ENCODE assay signal across 10 cellular contexts in the genomic region with DNA sequence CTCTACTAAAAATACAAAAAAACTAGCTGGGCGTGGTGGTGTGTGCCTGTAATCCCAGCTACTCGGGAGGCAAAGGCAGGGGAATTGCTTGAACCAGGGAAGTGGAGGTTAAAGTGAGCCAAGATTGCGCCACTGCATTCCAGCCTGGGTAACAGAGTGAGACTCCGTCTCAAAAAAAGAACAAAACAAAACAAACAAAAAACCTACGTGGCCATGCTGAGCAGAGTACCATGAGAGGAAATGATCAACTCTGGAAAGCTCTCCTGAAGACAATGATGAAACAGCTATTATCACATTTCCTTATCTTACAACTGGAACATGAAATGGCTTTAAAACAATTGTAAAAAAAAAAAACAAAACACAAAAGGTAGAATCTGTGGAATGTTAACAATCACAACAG.
DNase-seq lines count a peak whose midpoint lies in the region; ATAC-seq and TF ChIP-seq lines count a peak whose summit lies in the region.
"Had no signal": no experiment of that assay in that cellular context is flagged by ENCODE, and none has a peak within 500 bp of the region (broad histone marks: within the 10 kb centered on the region; RNA-seq: fewer than 3 reads in every experiment).

No MANE protein-coding gene starts in this region.

- H3K27ac ChIP-seq in HL-60 (replicated peaks) (peak overlapping the region; percentile 54), heart left ventricle (peak overlapping the region in 11 of 12 donors; percentile 30 to 84 (median 66)), smooth muscle cell (ENCODE audit: low read depth) (peak overlapping the region; percentile 100)

- H3K9me3 Mint-ChIP-seq in activated CD4-positive, alpha-beta T cell treated with anti-CD3 and anti-CD28 coated beads, Interleukin-2, amount 10 ng/mL, durations not matched to agents 7 days and 5 days, result no peaks in the 10 kb centered on the region
- H3K9me3 Mint-ChIP-seq: activated naive CD8-positive, alpha-beta T cell treated with anti-CD3 and anti-CD28 coated beads, Interleukin-2, amount 10 ng/mL, durations not matched to agents 7 days and 5 days had no signal

- H3K4me2 ChIP-seq in smooth muscle cell, result no peak overlapping the region

- CTCF ChIA-PET in activated CD4-positive, alpha-beta T cell treated with anti-CD3 and anti-CD28 coated beads, Interleukin-2, amount 10 ng/mL, durations not matched to agents 7 days and 5 days (lab: Charles Lee), result interaction anchor here (1.0 kb wide), 1 partner anchor 9 kb away, joined by 3 read pairs; no protein-coding TSS in a partner anchor

- H3K27me3 ChIP-seq in HL-60 (ENCODE audit: insufficient read depth, poor library complexity, severe bottlenecking) (no peaks in the 10 kb centered on the region), adipocyte (replicated peaks; ENCODE audit: control insufficient read depth, insufficient read depth, low read length) (no peaks in the 10 kb centered on the region), heart left ventricle (no peaks in the 10 kb centered on the region), smooth muscle cell (ENCODE audit: low read depth) (no peaks in the 10 kb centered on the region)

- H2AFZ ChIP-seq in smooth muscle cell (ENCODE audit: low read depth), result no peak overlapping the region

- H3K4me1 ChIP-seq in adipocyte (ENCODE audit: control insufficient read depth, insufficient read depth, low read length), result no peaks in the 10 kb centered on the region
- H3K4me1 ChIP-seq in heart left ventricle, result peaks cover 0 to 76% (median 14%) of the 10 kb centered on the region in 12 donors
- H3K4me1 ChIP-seq in smooth muscle cell (ENCODE audit: low read depth), result peaks cover 12% of the 10 kb centered on the region

- H3K9ac ChIP-seq in adipocyte (ENCODE audit: low read length) (no peak overlapping the region), smooth muscle cell (ENCODE audit: low read depth) (no peak overlapping the region)

- H3K36me3 ChIP-seq in adipocyte (ENCODE audit: control insufficient read depth, insufficient read depth, low read length, severe bottlenecking) (peaks cover 17% of the 10 kb centered on the region), heart left ventricle (peaks cover 0 to 64% (median 16%) of the 10 kb centered on the region in 9 donors), smooth muscle cell (ENCODE audit: low read depth) (peaks cover 6% of the 10 kb centered on the region)

- H3K27me3 Mint-ChIP-seq in activated CD4-positive, alpha-beta T cell treated with anti-CD3 and anti-CD28 coated beads, Interleukin-2, amount 10 ng/mL, durations not matched to agents 7 days and 5 days, result no peaks in the 10 kb centered on the region
- H3K27me3 Mint-ChIP-seq: activated naive CD8-positive, alpha-beta T cell treated with anti-CD3 and anti-CD28 coated beads, Interleukin-2, amount 10 ng/mL, durations not matched to agents 7 days and 5 days had no signal

- ATAC-seq in heart left ventricle, result peak in 3 of 4 donors; percentile 60 to 81 (median 72)
- no peak for ATAC-seq in GM18520 (IDR thresholded peaks at IDR 0.05; ENCODE audit: unreplicated experiment)

- H3K4me3 Mint-ChIP-seq in activated CD4-positive, alpha-beta T cell treated with anti-CD3 and anti-CD28 coated beads, Interleukin-2, amount 10 ng/mL, durations not matched to agents 7 days and 5 days, result no peak overlapping the region
- H3K4me3 Mint-ChIP-seq: activated naive CD8-positive, alpha-beta T cell treated with anti-CD3 and anti-CD28 coated beads, Interleukin-2, amount 10 ng/mL, durations not matched to agents 7 days and 5 days had no signal

- H3K36me3 Mint-ChIP-seq in activated CD4-positive, alpha-beta T cell treated with anti-CD3 and anti-CD28 coated beads, Interleukin-2, amount 10 ng/mL, durations not matched to agents 7 days and 5 days (ENCODE audit: low read depth), result peaks cover 57% of the 10 kb centered on the region

- POLR2A ChIA-PET in activated CD4-positive, alpha-beta T cell treated with anti-CD3 and anti-CD28 coated beads, Interleukin-2, amount 10 ng/mL, durations not matched to agents 7 days and 5 days (lab: Charles Lee), result no interaction called here

- no peak overlapping the region for H3K27ac Mint-ChIP-seq in activated CD4-positive, alpha-beta T cell treated with anti-CD3 and anti-CD28 coated beads, Interleukin-2, amount 10 ng/mL, durations not matched to agents 7 days and 5 days
- H3K27ac Mint-ChIP-seq: activated naive CD8-positive, alpha-beta T cell treated with anti-CD3 and anti-CD28 coated beads, Interleukin-2, amount 10 ng/mL, durations not matched to agents 7 days and 5 days had no signal

- no peak for TF ChIP-seq CTCF in HL-60 (IDR thresholded peaks at IDR 0.05; ENCODE audit: insufficient read depth, low read length)
- no peak for TF ChIP-seq CTCF in heart left ventricle (IDR thresholded peaks at IDR 0.05)
- no peak for TF ChIP-seq CTCF in smooth muscle cell (IDR thresholded peaks at IDR 0.05; ENCODE audit: borderline replicate concordance, insufficient read depth, poor library complexity, severe bottlenecking)

- DNase-seq in HL-60 (ENCODE audit: low read depth in 1 of 2, low spot score in 1 of 2) (peak in 1 of 2 experiments; percentile 64), adipocyte (ENCODE audit: low read depth) (peak; percentile 67), heart left ventricle (no peak), smooth muscle cell (lab: John Stamatoyannopoulos, UW; ENCODE audit: unreplicated experiment) (no peak), GM03348 (ENCODE audit: low spot score) (no peak)
- no peak for DNase-seq in activated CD4-positive, alpha-beta T cell treated with anti-CD3 and anti-CD28 coated beads, Interleukin-2, amount 10 ng/mL, durations not matched to agents 7 days and 5 days
- DNase-seq: activated naive CD8-positive, alpha-beta T cell treated with anti-CD3 and anti-CD28 coated beads, Interleukin-2, amount 10 ng/mL, durations not matched to agents 7 days and 5 days; NCI-H146; stimulated activated CD4-positive, alpha-beta T cell treated with anti-CD3 and anti-CD28 coated beads, Interleukin-12 subunit alpha, Interleukin-12 subunit beta, amount 100 ng/mL, for 4 hours had no signal

- no peak for TF ChIP-seq POLR2A in heart left ventricle (IDR thresholded peaks at IDR 0.05)

- H3K9me3 ChIP-seq in adipocyte (ENCODE audit: control insufficient read depth, low read length) (no peaks in the 10 kb centered on the region), heart left ventricle (peaks cover 0 to 5% (median 0%) of the 10 kb centered on the region in 12 donors), smooth muscle cell (replicated peaks; ENCODE audit: low read depth) (no peaks in the 10 kb centered on the region)

- WGBS in heart left ventricle, 4 donors, result 54 to 69% (median 62%) methylated on average over 5 of the region's 5 CpGs
- WGBS in smooth muscle cell (ENCODE audit: low lambda C conversion rate), result 44% methylated on average over 5 of the region's 5 CpGs

- H3F3A ChIP-seq in smooth muscle cell (ENCODE audit: low read depth), result peaks cover 65% of the 10 kb centered on the region

- peaks cover 6% of the 10 kb centered on the region for H4K20me1 ChIP-seq in smooth muscle cell (ENCODE audit: low read depth)

- intact Hi-C loops in heart left ventricle (cut with DNase I), result loop anchor here in 1 of 10 donors (2.0 kb wide), 1 partner anchor 74 kb away; no protein-coding TSS in a partner anchor

- H3K79me2 ChIP-seq in smooth muscle cell (ENCODE audit: low read depth), result peaks cover 84% of the 10 kb centered on the region

- no peak overlapping the region for H3K4me3 ChIP-seq in HL-60 (replicated peaks; ENCODE audit: insufficient read depth, low read length)
- no peak overlapping the region for H3K4me3 ChIP-seq in adipocyte (ENCODE audit: low read length)
- no peak overlapping the region for H3K4me3 ChIP-seq in heart left ventricle
- H3K4me3 ChIP-seq in smooth muscle cell, result no peak overlapping the region

- H3K4me1 Mint-ChIP-seq in activated CD4-positive, alpha-beta T cell treated with anti-CD3 and anti-CD28 coated beads, Interleukin-2, amount 10 ng/mL, durations not matched to agents 7 days and 5 days, result peaks cover 65% of the 10 kb centered on the region
